17 cellular contexts compared by ENCODE assay signal in genomic region chr3:25884981-25885380, GRCh38.
DNase-seq lines count a peak whose midpoint lies in the region; ATAC-seq and TF ChIP-seq lines count a peak whose summit lies in the region.
"Had no signal": no experiment of that assay in that cellular context is flagged by ENCODE, and none has a peak within 500 bp of the region (broad histone marks: within the 10 kb centered on the region; RNA-seq: fewer than 3 reads in every experiment).

No MANE protein-coding gene starts in this region.

- H3K9me3 ChIP-seq in HEK293 (ENCODE audit: control insufficient read depth, insufficient read depth, low read depth, low read length) (no peaks in the 10 kb centered on the region), RWPE2 (ENCODE audit: severe bottlenecking) (no peaks in the 10 kb centered on the region), hepatocyte (ENCODE audit: low read depth) (no peaks in the 10 kb centered on the region)
- H3K9me3 ChIP-seq: A549, BE2C had no signal

- no peak for ATAC-seq in RWPE2 (ENCODE audit: low read depth)
- ATAC-seq: A549 had no signal

- H3K79me2 ChIP-seq in hepatocyte, result no peaks in the 10 kb centered on the region

- DNase-seq in COLO829 (ENCODE audit: low spot score) (peak; percentile 71), RWPE2 (ENCODE audit: low spot score) (no peak), hepatocyte (ENCODE audit: low spot score) (no peak), GDM1 (lab: John Stamatoyannopoulos, UW) (no peak), mesenteric fat pad (ENCODE audit: low spot score) (no peak), SW 1271 (lab: John Stamatoyannopoulos, UW) (no peak)
- DNase-seq: AML-193; BE2C; CD4-positive, alpha-beta T cell; CD8-positive, alpha-beta memory T cell; COR-L47; DMS53; DMS79 treated with DMSO at 0.1 percent for 48 hours; GOT3 had no signal

- no peak overlapping the region for H3K4me3 ChIP-seq in HEK293 (ENCODE audit: low read depth, low read length)
- no peak overlapping the region for H3K4me3 ChIP-seq in RWPE2 (ENCODE audit: severe bottlenecking)
- no peak overlapping the region for H3K4me3 ChIP-seq in hepatocyte
- H3K4me3 ChIP-seq: A549; BLaER1 treated with 17β-estradiol and CSF1 and Interleukin-3, amounts not matched to agents 10 nM and 100 nM had no signal

- peak overlapping the region; percentile 18 for H3K4me2 ChIP-seq in hepatocyte
- H3K4me2 ChIP-seq: A549; BLaER1 treated with 17β-estradiol and CSF1 and Interleukin-3, amounts not matched to agents 10 nM and 100 nM had no signal

- WGBS in hepatocyte (ENCODE audit: low lambda C conversion rate, missing lambda C conversion rate), result 66% methylated on average over 2 of the region's 2 CpGs

- POLR2A ChIA-PET in HEK293 (lab: Yijun Ruan, JAX), result interaction anchor here (0.6 kb wide), 1 partner anchor 217 kb away, joined by 5 read pairs; no protein-coding TSS in a partner anchor

- H3K36me3 ChIP-seq in HEK293 (ENCODE audit: control insufficient read depth in 2 of 2, insufficient read depth in 1 of 2, low read length in 2 of 2) (no peaks in the 10 kb centered on the region), RWPE2 (ENCODE audit: low read depth) (no peaks in the 10 kb centered on the region), hepatocyte (replicated peaks; ENCODE audit: insufficient read depth, low read depth) (no peaks in the 10 kb centered on the region)
- H3K36me3 ChIP-seq: BE2C; BLaER1 treated with 17β-estradiol and CSF1 and Interleukin-3, amounts not matched to agents 10 nM and 100 nM had no signal

- no peaks in the 10 kb centered on the region for H3K27me3 ChIP-seq in RWPE2 (ENCODE audit: insufficient read depth, poor library complexity, severe bottlenecking)
- no peaks in the 10 kb centered on the region for H3K27me3 ChIP-seq in hepatocyte
- H3K27me3 ChIP-seq: BE2C; BLaER1 treated with 17β-estradiol and CSF1 and Interleukin-3, amounts not matched to agents 10 nM and 100 nM had no signal

- TF ChIP-seq CTCF in HEK293 (tag by site-specific recombination; IDR thresholded peaks at IDR 0.05), result no peak
- TF ChIP-seq CTCF in RWPE2 (IDR thresholded peaks at IDR 0.05; ENCODE audit: poor library complexity, severe bottlenecking), result no peak
- TF ChIP-seq CTCF in hepatocyte (IDR thresholded peaks at IDR 0.05; ENCODE audit: poor library complexity), result no peak

- H3K9me2 ChIP-seq in hepatocyte (replicated peaks; ENCODE audit: insufficient read depth), result no peaks in the 10 kb centered on the region

- H3K27ac ChIP-seq in HEK293 (ENCODE audit: extremely low read depth, low read depth, low read length) (no peak overlapping the region), RWPE2 (ENCODE audit: poor library complexity, severe bottlenecking) (peak overlapping the region; percentile 33), hepatocyte (peak overlapping the region; percentile 71)
- H3K27ac ChIP-seq: A549; BLaER1 treated with 17β-estradiol and CSF1 and Interleukin-3, amounts not matched to agents 10 nM and 100 nM had no signal

- no peaks in the 10 kb centered on the region for H4K20me1 ChIP-seq in hepatocyte (ENCODE audit: insufficient read depth, poor library complexity, severe bottlenecking)
- H4K20me1 ChIP-seq: BLaER1 treated with 17β-estradiol and CSF1 and Interleukin-3, amounts not matched to agents 10 nM and 100 nM had no signal

- no peak overlapping the region for H2AFZ ChIP-seq in hepatocyte

- CTCF ChIA-PET in HEK293 (lab: Yijun Ruan, JAX), result interaction anchor here (0.7 kb wide), 1 partner anchor 24 kb away, joined by 5 read pairs; no protein-coding TSS in a partner anchor

- H3K4me1 ChIP-seq in HEK293 (ENCODE audit: control insufficient read depth, insufficient read depth, low read length) (no peaks in the 10 kb centered on the region), RWPE2 (ENCODE audit: insufficient read depth, poor library complexity, severe bottlenecking) (peaks cover 13% of the 10 kb centered on the region), hepatocyte (ENCODE audit: insufficient read depth) (no peaks in the 10 kb centered on the region)
- H3K4me1 ChIP-seq: A549; BE2C; BLaER1 treated with 17β-estradiol and CSF1 and Interleukin-3, amounts not matched to agents 10 nM and 100 nM had no signal

TF ChIP-seq in HEK293, 187 proteins besides CTCF, POLR2A, EP300 and RAD21:
- TF ChIP-seq ZNF146 (tag by site-specific recombination; IDR thresholded peaks at IDR 0.05) (no peak), SCRT2 (tag by site-specific recombination; IDR thresholded peaks at IDR 0.05) (peak; percentile 52; the same call in 1 of the 2 replicates)
